Comparison of ENCODE assay signal across 25 cellular contexts in the genomic region with DNA sequence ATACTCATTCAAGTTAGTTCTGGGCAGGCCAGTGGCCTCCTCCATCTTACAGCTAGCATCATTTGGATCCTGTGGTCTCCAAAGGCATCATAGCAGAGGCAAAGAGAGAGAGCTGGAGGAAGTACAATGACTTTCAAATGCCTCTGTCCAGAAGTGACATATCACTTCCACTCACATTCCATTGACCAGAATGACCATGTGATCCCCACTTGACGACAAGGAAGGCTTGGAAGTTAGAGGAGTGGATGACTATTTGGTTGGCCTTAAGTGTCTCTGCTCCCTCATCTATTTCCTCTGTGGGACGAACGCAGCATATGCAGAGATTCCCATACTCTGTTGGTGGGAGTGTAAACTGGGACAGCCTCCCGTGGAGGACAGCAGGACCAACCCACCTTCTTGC. TPM values are rescaled to one million over a fixed set of nuclear protein-coding genes. Genes with fewer than 3 reads are reported as not detected.
DNase-seq lines count a peak whose midpoint lies in the region; ATAC-seq and TF ChIP-seq lines count a peak whose summit lies in the region.
"Had no signal": no experiment of that assay in that cellular context is flagged by ENCODE, and none has a peak within 500 bp of the region (broad histone marks: within the 10 kb centered on the region; RNA-seq: fewer than 3 reads in every experiment).

No MANE protein-coding gene starts in this region.

- no peak overlapping the region for H3K4me3 Mint-ChIP-seq in CD4-positive, alpha-beta T cell
- H3K4me3 Mint-ChIP-seq: activated CD4-positive, alpha-beta memory T cell treated with anti-CD3 and anti-CD28 coated beads, Interleukin-2, amount 10 ng/mL, durations not matched to agents 7 days and 5 days; type B pancreatic cell; WTC11 had no signal

- no peak for TF ChIP-seq CTCF in fibroblast of pulmonary artery (IDR thresholded peaks at IDR 0.05; ENCODE audit: low read length, missing control alignments)
- no peak for TF ChIP-seq CTCF in tibial artery (IDR thresholded peaks at IDR 0.05)
- TF ChIP-seq CTCF in CD4-positive, alpha-beta T cell (IDR thresholded peaks at IDR 0.05) = no peak

- peak overlapping the region; percentile 62 for H3K27ac ChIP-seq in SJSA1
- H3K27ac ChIP-seq in tibial artery = peak overlapping the region; percentile 6 to 35
- no peak overlapping the region for H3K27ac ChIP-seq in CD4-positive, alpha-beta T cell (ENCODE audit: low read depth, low read length)
- H3K27ac ChIP-seq: stomach had no signal

- POLR2A ChIA-PET in CD4-positive, alpha-beta T cell (lab: Charles Lee) = interaction anchor here (1.2 kb wide), 1 partner anchor 21 kb away, joined by 3 read pairs; no protein-coding TSS in a partner anchor

- H3K36me3 Mint-ChIP-seq in CD4-positive, alpha-beta T cell (ENCODE audit: low read depth) = no peaks in the 10 kb centered on the region
- H3K36me3 Mint-ChIP-seq: type B pancreatic cell, WTC11 had no signal

- no peaks in the 10 kb centered on the region; the same call in 1 of the 2 replicates for H3K9me3 ChIP-seq in SJSA1 (replicated peaks)
- H3K9me3 ChIP-seq in tibial artery = no peaks in the 10 kb centered on the region
- no peaks in the 10 kb centered on the region for H3K9me3 ChIP-seq in CD4-positive, alpha-beta T cell (ENCODE audit: control insufficient read depth, low read length)
- H3K9me3 ChIP-seq: stomach had no signal

- no peaks in the 10 kb centered on the region for H3K27me3 Mint-ChIP-seq in CD4-positive, alpha-beta T cell
- H3K27me3 Mint-ChIP-seq: activated CD4-positive, alpha-beta memory T cell treated with anti-CD3 and anti-CD28 coated beads, Interleukin-2, amount 10 ng/mL, durations not matched to agents 7 days and 5 days had no signal

- no peak overlapping the region for H3K27ac Mint-ChIP-seq in CD4-positive, alpha-beta T cell
- H3K27ac Mint-ChIP-seq: activated CD4-positive, alpha-beta memory T cell treated with anti-CD3 and anti-CD28 coated beads, Interleukin-2, amount 10 ng/mL, durations not matched to agents 7 days and 5 days; type B pancreatic cell; WTC11 had no signal

- no peaks in the 10 kb centered on the region for H3K27me3 ChIP-seq in SJSA1 (replicated peaks)
- H3K27me3 ChIP-seq in tibial artery = no peaks in the 10 kb centered on the region
- no peaks in the 10 kb centered on the region for H3K27me3 ChIP-seq in CD4-positive, alpha-beta T cell (ENCODE audit: control insufficient read depth, insufficient read depth, low read length)
- H3K27me3 ChIP-seq: BLaER1 had no signal

- H3K4me1 ChIP-seq in SJSA1 (replicated peaks) (peaks cover 47% of the 10 kb centered on the region), tibial artery (peaks cover 0 to 31% (median 20%) of the 10 kb centered on the region in 4 donors)

- peak; percentile 1 for DNase-seq in activated CD8-positive, alpha-beta memory T cell treated with anti-CD3 and anti-CD28 coated beads, Interleukin-2, amount 50 U/mL, for 48 hours
- no peak for DNase-seq in activated CD8-positive, alpha-beta memory T cell treated with anti-CD3 and anti-CD28 coated beads for 24 hours
- DNase-seq in SJSA1 (ENCODE audit: low read depth in 1 of 2, low spot score in 2 of 2) (no peak), fibroblast of pulmonary artery (ENCODE audit: low read depth) (peak; percentile 21), tibial artery (no peak), NCI-H1105 treated with DMSO at 0.1 percent for 48 hours (lab: John Stamatoyannopoulos, UW) (no peak), epidermal melanocyte (ENCODE audit: insufficient read length, low spot score) (no peak)
- no peak for DNase-seq in CD4-positive, alpha-beta T cell
- DNase-seq: activated CD4-positive, alpha-beta memory T cell treated with anti-CD3 and anti-CD28 coated beads, Interleukin-2, amount 10 ng/mL, durations not matched to agents 7 days and 5 days; activated naive CD4-positive, alpha-beta T cell; amygdala; central memory CD4-positive, alpha-beta T cell; NCI-H1417; NCI-H2107; NCI-H510A; nucleus accumbens; retina; stimulated activated CD4-positive, alpha-beta T cell treated with anti-CD3 and anti-CD28 coated beads, Interleukin-4, amount 100 ng/mL, for 4 hours; stomach; T-helper 9 cell had no signal

- no peak overlapping the region for H3K4me3 ChIP-seq in SJSA1
- no peak overlapping the region for H3K4me3 ChIP-seq in fibroblast of pulmonary artery (replicated peaks; ENCODE audit: low read depth, low read length)
- H3K4me3 ChIP-seq in tibial artery = no peak overlapping the region
- H3K4me3 ChIP-seq: A549, BLaER1, stomach had no signal

- ATAC-seq in CD4-positive, alpha-beta T cell (ENCODE audit: poor library complexity) = no peak
- ATAC-seq: esophagus mucosa, WTC11 had no signal

- H3K36me3 ChIP-seq in SJSA1 (no peaks in the 10 kb centered on the region), tibial artery (no peaks in the 10 kb centered on the region)
- H3K36me3 ChIP-seq: BLaER1, stomach had no signal

- no peaks in the 10 kb centered on the region for H3K9me3 Mint-ChIP-seq in CD4-positive, alpha-beta T cell

- H3K4me1 Mint-ChIP-seq in CD4-positive, alpha-beta T cell (ENCODE audit: low read depth) = peaks cover 13% of the 10 kb centered on the region
- H3K4me1 Mint-ChIP-seq: WTC11 had no signal

- CTCF ChIA-PET in CD4-positive, alpha-beta T cell (lab: Charles Lee) = interaction anchor here (0.9 to 1.8 kb wide), 2 partner anchors 16 to 38 kb away, joined by 3 to 4 read pairs; no protein-coding TSS in a partner anchor

- intact Hi-C loops in tibial artery (cut with DNase I; ENCODE audit: low total_unique reads) = loop anchor here (5.0 kb wide), 1 partner anchor 37 kb away; no protein-coding TSS in a partner anchor
- intact Hi-C loops in CD4-positive, alpha-beta T cell (cut with DNase I, micrococcal nuclease) = no loop called here

RNA-seq across cellular contexts. Expression of gene MLPH, which starts 27.8 kb away (rescaled TPM):
- total RNA-seq in SJSA1 (2014; rRNA removed; shearing (Covaris generic)) = 0.50 TPM in 1 of 2 replicates, not detected in the other
- under 1 TPM in 1 of 2 experiments, not detected in 1; 0.39 TPM for total RNA-seq in CD4-positive, alpha-beta T cell
- total RNA-seq: activated CD4-positive, alpha-beta memory T cell treated with anti-CD3 and anti-CD28 coated beads, Interleukin-2, amount 10 ng/mL, durations not matched to agents 7 days and 5 days had no signal

RNA-seq across cellular contexts. Expression of gene COL6A3, which starts 45.3 kb away (rescaled TPM):
- 160 and 243 TPM in 2 replicates for total RNA-seq in SJSA1 (2014; rRNA removed; shearing (Covaris generic))
- total RNA-seq in CD4-positive, alpha-beta T cell = 1 to 10 TPM; 1.3 TPM

Comparison
In these comparisons a context has a peak if more than half of its experiments do, and no peak if none do; other contexts are left out.
1. DNase-seq: peak in activated CD8-positive, alpha-beta memory T cell treated with anti-CD3 and anti-CD28 coated beads, Interleukin-2, amount 50 U/mL, for 48 hours (single experiment) and fibroblast of pulmonary artery (single experiment); none in activated CD8-positive, alpha-beta memory T cell treated with anti-CD3 and anti-CD28 coated beads for 24 hours (single experiment), SJSA1 (0 of 2), tibial artery (0 of 2), NCI-H1105 treated with DMSO at 0.1 percent for 48 hours (single experiment), epidermal melanocyte (single experiment) and CD4-positive, alpha-beta T cell (0 of 10).
2. RNA of gene COL6A3, which starts 45.3 kb away (total RNA-seq): 160 to 243 TPM in SJSA1; 1.3 TPM in CD4-positive, alpha-beta T cell; every median in the first group is over 10 times any median in the second.